Comparison of ENCODE assay signal across 16 cellular contexts in genomic region chr12:65372574-65372973, GRCh38.
A peak's percentile ranks its signal among the peaks of the same experiment; 100 is the strongest.
DNase-seq lines count a peak whose midpoint lies in the region; ATAC-seq and TF ChIP-seq lines count a peak whose summit lies in the region.
"Had no signal": no experiment of that assay in that cellular context is flagged by ENCODE, and none has a peak within 500 bp of the region (broad histone marks: within the 10 kb centered on the region; RNA-seq: fewer than 3 reads in every experiment).

No MANE protein-coding gene starts in this region.

- ATAC-seq in SK-N-SH treated with all-trans-retinoic acid at 6 μM for 48 hours = 0 out of 3 replicates have a peak, but pooled peaks have one; percentile 19
- no peak for ATAC-seq in GM18868 (IDR thresholded peaks at IDR 0.05; ENCODE audit: unreplicated experiment)
- ATAC-seq: CD8-positive, alpha-beta T cell had no signal

- no peaks in the 10 kb centered on the region for H3K9me2 ChIP-seq in SK-N-SH

- POLR2A ChIA-PET in SK-N-SH (lab: Yijun Ruan, JAX) = no interaction called here

- H3K27me3 ChIP-seq in SK-N-SH (ENCODE audit: insufficient read depth) = no peaks in the 10 kb centered on the region
- H3K27me3 ChIP-seq in OCI-LY3 (ENCODE audit: low read depth, low read length) = no peaks in the 10 kb centered on the region

- TF ChIP-seq RAD21 in SK-N-SH (IDR thresholded peaks at IDR 0.05; ENCODE audit: low read length) = no peak

- H4K20me1 ChIP-seq in SK-N-SH (ENCODE audit: insufficient read depth) (no peaks in the 10 kb centered on the region), OCI-LY3 (ENCODE audit: insufficient read depth, low read length) (no peaks in the 10 kb centered on the region)

- H3K9ac ChIP-seq in SK-N-SH = no peak overlapping the region
- no peak overlapping the region for H3K9ac ChIP-seq in OCI-LY3 (ENCODE audit: low read length)

- H2AFZ ChIP-seq in SK-N-SH (ENCODE audit: low read depth) = no peak overlapping the region
- no peak overlapping the region for H2AFZ ChIP-seq in OCI-LY3 (ENCODE audit: low read depth, low read length)

- H3K4me2 ChIP-seq in SK-N-SH (no peak overlapping the region), OCI-LY3 (ENCODE audit: low read length) (peak overlapping the region; percentile 1; the same call in 1 of the 2 replicates)

- no peaks in the 10 kb centered on the region for H3K4me1 ChIP-seq in SK-N-SH (ENCODE audit: control insufficient read depth in 1 of 2, insufficient read depth in 2 of 2, low read depth in 1 of 2, low read length in 1 of 2)
- H3K4me1 ChIP-seq in OCI-LY3 (ENCODE audit: low read length) = peaks cover 11% of the 10 kb centered on the region

- H3K36me3 Mint-ChIP-seq in mesothelial cell of epicardium = no peaks in the 10 kb centered on the region
- H3K36me3 Mint-ChIP-seq: CD8-positive, alpha-beta T cell; IgD-negative memory B cell had no signal

- CTCF ChIA-PET in SK-N-SH (lab: Yijun Ruan, JAX) = no interaction called here

- H3K4me3 Mint-ChIP-seq in mesothelial cell of epicardium = no peak overlapping the region
- H3K4me3 Mint-ChIP-seq: B cell; CD8-positive, alpha-beta T cell; IgD-negative memory B cell had no signal

- DNase-seq in SK-N-SH (no peak), fibroblast of peridontal ligament (ENCODE audit: extremely low read depth) (peak; percentile 87), mesothelial cell of epicardium (ENCODE audit: low spot score in 2 of 2, unreplicated experiment in 2 of 2) (no peak), epidermal melanocyte (ENCODE audit: insufficient read length, low spot score) (no peak), KBM-7 (no peak)
- DNase-seq: 8988T; CD8-positive, alpha-beta T cell; COR-L47; DND-41; H7 had no signal

- no peak overlapping the region for H3K27ac ChIP-seq in SK-N-SH (ENCODE audit: low read depth in 2 of 2, low read length in 1 of 2)
- no peak overlapping the region for H3K27ac ChIP-seq in OCI-LY3 (ENCODE audit: low read length)
- H3K27ac ChIP-seq: C4-2B had no signal

- TF ChIP-seq CTCF in SK-N-SH (IDR thresholded peaks at IDR 0.05) (no peak), OCI-LY3 (IDR thresholded peaks at IDR 0.05; ENCODE audit: low read depth, low read length) (no peak), mesothelial cell of epicardium (IDR thresholded peaks at IDR 0.05; ENCODE audit: unreplicated experiment) (no peak)

- H3K4me3 ChIP-seq in SK-N-SH (ENCODE audit: low read depth in 2 of 2, low read length in 1 of 2) (no peak overlapping the region), OCI-LY3 (ENCODE audit: low read length) (no peak overlapping the region)

- no peaks in the 10 kb centered on the region for H3K9me3 Mint-ChIP-seq in mesothelial cell of epicardium
- H3K9me3 Mint-ChIP-seq: CD8-positive, alpha-beta T cell; IgD-negative memory B cell had no signal

- no peaks in the 10 kb centered on the region for H3F3A ChIP-seq in SK-N-SH (replicated peaks; ENCODE audit: insufficient read depth)

- H3K79me2 ChIP-seq in SK-N-SH (ENCODE audit: insufficient read depth) (no peaks in the 10 kb centered on the region), OCI-LY3 (ENCODE audit: low read length) (no peaks in the 10 kb centered on the region)

- no peaks in the 10 kb centered on the region for H3K27me3 Mint-ChIP-seq in mesothelial cell of epicardium (ENCODE audit: low read depth)
- H3K27me3 Mint-ChIP-seq: B cell, IgD-negative memory B cell had no signal

- peaks cover 23% of the 10 kb centered on the region for H3K4me1 Mint-ChIP-seq in mesothelial cell of epicardium
- H3K4me1 Mint-ChIP-seq: B cell, IgD-negative memory B cell had no signal

- H3K9me3 ChIP-seq in SK-N-SH (no peaks in the 10 kb centered on the region), OCI-LY3 (ENCODE audit: insufficient read depth, low read length) (no peaks in the 10 kb centered on the region)

- H3K27ac Mint-ChIP-seq in mesothelial cell of epicardium = peak overlapping the region; percentile 31
- H3K27ac Mint-ChIP-seq: B cell; CD8-positive, alpha-beta T cell; IgD-negative memory B cell had no signal

- no peaks in the 10 kb centered on the region for H3K36me3 ChIP-seq in SK-N-SH (replicated peaks in 1 of 2; ENCODE audit: control insufficient read depth in 1 of 2, insufficient read depth in 2 of 2, low read length in 1 of 2)
- H3K36me3 ChIP-seq in OCI-LY3 (replicated peaks; ENCODE audit: low read depth, low read length) = no peaks in the 10 kb centered on the region

- in situ Hi-C loops in KBM-7 (cut with MboI; ENCODE audit: low pct_unique_long_range_greater_than_20kb, low sequenced_read_pairs) = no loop called here

- no peak for TF ChIP-seq EP300 in SK-N-SH (IDR thresholded peaks at IDR 0.05; ENCODE audit: borderline replicate concordance in 1 of 2, low read depth in 1 of 2, low read length in 1 of 2)

TF ChIP-seq in SK-N-SH treated with all-trans-retinoic acid at 6 μM for 48 hours, 23 proteins besides CTCF, POLR2A, EP300 and RAD21 (continues in another document):
- TF ChIP-seq ZFP30 (CRISPR knock-in tag; IDR thresholded peaks at IDR 0.05) = no peak
- no peak for TF ChIP-seq POU6F1 (CRISPR knock-in tag; IDR thresholded peaks at IDR 0.05; ENCODE audit: borderline replicate concordance, low read depth)
- TF ChIP-seq ZNF565 (CRISPR knock-in tag; conservative IDR thresholded peaks at IDR 0.05; ENCODE audit: low read depth) = no peak
- TF ChIP-seq ESRRG (CRISPR knock-in tag; IDR thresholded peaks at IDR 0.05) = no peak
- no peak for TF ChIP-seq PATZ1 (CRISPR knock-in tag; IDR thresholded peaks at IDR 0.05; ENCODE audit: borderline replicate concordance)

TF ChIP-seq in SK-N-SH, 30 proteins besides CTCF, POLR2A, EP300 and RAD21:
- TF ChIP-seq RFX5 (IDR thresholded peaks at IDR 0.05; ENCODE audit: low read length) (no peak), FOXJ3 (CRISPR knock-in tag; IDR thresholded peaks at IDR 0.05) (no peak), POLR2AphosphoS5 (IDR thresholded peaks at IDR 0.05; ENCODE audit: low read depth, low read length) (no peak), TCF12 (IDR thresholded peaks at IDR 0.05) (no peak)
